18 cellular contexts compared by ENCODE assay signal in the genomic region with DNA sequence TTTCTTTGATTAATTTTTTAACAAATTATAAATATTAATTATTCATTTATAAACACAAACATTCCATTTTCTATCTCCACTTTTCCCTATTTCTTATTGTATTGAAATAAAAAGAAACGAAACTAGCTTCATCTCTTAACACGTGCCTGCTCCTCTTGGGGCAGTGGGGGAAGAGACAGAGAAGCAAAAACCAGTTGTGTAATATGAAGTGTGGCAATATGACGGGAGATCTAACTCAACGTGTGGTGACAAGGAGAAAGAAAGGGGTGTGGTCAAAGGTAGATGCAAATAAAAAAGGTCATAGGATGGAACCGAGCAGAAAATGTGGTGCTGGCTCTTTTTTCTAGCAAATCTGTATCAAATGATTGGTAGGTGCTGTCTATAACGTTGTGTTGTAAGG.
"Had no signal": no experiment of that assay in that cellular context is flagged by ENCODE, and none has a peak within 500 bp of the region (broad histone marks: within the 10 kb centered on the region; RNA-seq: fewer than 3 reads in every experiment).

No MANE protein-coding gene starts in this region.

- ATAC-seq: left lung; mucosa of descending colon; naive thymus-derived CD8-positive, alpha-beta T cell; stimulated activated memory B cell treated with anti-CD40 and anti-IgM and Interleukin-4, amounts not matched to agents 10 μg/mL and 1 μg/mL and 100 μg/mL, for 72 hours had no signal

- H3K36me3 Mint-ChIP-seq: activated naive CD8-positive, alpha-beta T cell treated with anti-CD3 and anti-CD28 coated beads for 36 hours; brain; naive thymus-derived CD8-positive, alpha-beta T cell; stimulated activated memory B cell treated with anti-CD40 and anti-IgM and Interleukin-4, amounts not matched to agents 10 μg/mL and 1 μg/mL and 100 μg/mL, for 72 hours had no signal

- H3K36me3 ChIP-seq: left lung, uterus had no signal

- H3K4me3 Mint-ChIP-seq: activated CD4-positive, alpha-beta T cell treated with anti-CD3 and anti-CD28 coated beads, Interleukin-2, amount 10 ng/mL, durations not matched to agents 7 days and 5 days; activated naive CD8-positive, alpha-beta T cell treated with anti-CD3 and anti-CD28 coated beads for 36 hours; brain; central memory CD8-positive, alpha-beta T cell; naive thymus-derived CD8-positive, alpha-beta T cell; stimulated activated memory B cell treated with anti-CD40 and anti-IgM and Interleukin-4, amounts not matched to agents 10 μg/mL and 1 μg/mL and 100 μg/mL, for 72 hours had no signal

- H3K4me1 ChIP-seq: uterus had no signal

- H3K27ac Mint-ChIP-seq: activated CD4-positive, alpha-beta T cell treated with anti-CD3 and anti-CD28 coated beads, Interleukin-2, amount 10 ng/mL, durations not matched to agents 7 days and 5 days; activated naive CD8-positive, alpha-beta T cell treated with anti-CD3 and anti-CD28 coated beads for 36 hours; brain; naive thymus-derived CD8-positive, alpha-beta T cell; stimulated activated memory B cell treated with anti-CD40 and anti-IgM and Interleukin-4, amounts not matched to agents 10 μg/mL and 1 μg/mL and 100 μg/mL, for 72 hours had no signal

- H3K27me3 ChIP-seq: left lung, uterus had no signal

- H3K27me3 Mint-ChIP-seq: central memory CD8-positive, alpha-beta T cell; stimulated activated memory B cell treated with anti-CD40 and anti-IgM and Interleukin-4, amounts not matched to agents 10 μg/mL and 1 μg/mL and 100 μg/mL, for 72 hours had no signal

- H3K4me3 ChIP-seq: coronary artery, left lung, mucosa of descending colon, uterus had no signal

- H3K4me1 Mint-ChIP-seq: activated CD4-positive, alpha-beta T cell treated with anti-CD3 and anti-CD28 coated beads, Interleukin-2, amount 10 ng/mL, durations not matched to agents 7 days and 5 days; activated naive CD8-positive, alpha-beta T cell treated with anti-CD3 and anti-CD28 coated beads for 36 hours; central memory CD8-positive, alpha-beta T cell; naive thymus-derived CD8-positive, alpha-beta T cell; stimulated activated memory B cell treated with anti-CD40 and anti-IgM and Interleukin-4, amounts not matched to agents 10 μg/mL and 1 μg/mL and 100 μg/mL, for 72 hours had no signal

- H3K9me3 ChIP-seq: left lung, mucosa of descending colon, uterus had no signal

- DNase-seq: activated CD4-positive, alpha-beta T cell treated with anti-CD3 and anti-CD28 coated beads, Interleukin-2, amount 10 ng/mL, durations not matched to agents 7 days and 5 days; activated CD8-positive, alpha-beta memory T cell treated with anti-CD3 and anti-CD28 coated beads, Interleukin-2, amount 50 U/mL, for 48 hours; activated gamma-delta T cell treated with Interleukin-2 at 50 U/mL for 16 hours; activated naive CD8-positive, alpha-beta T cell treated with anti-CD3 and anti-CD28 coated beads for 36 hours; amygdala; effector CD4-positive, alpha-beta T cell; glutamatergic neuron; hypothalamus; kidney; left lung; mucosa of descending colon; naive thymus-derived CD8-positive, alpha-beta T cell; stimulated activated CD4-positive, alpha-beta T cell treated with anti-CD3 and anti-CD28 coated beads, Interleukin-2, amount 100 ng/mL, for 48 hours; uterus had no signal

- H3K9me3 Mint-ChIP-seq: activated CD4-positive, alpha-beta T cell treated with anti-CD3 and anti-CD28 coated beads, Interleukin-2, amount 10 ng/mL, durations not matched to agents 7 days and 5 days; activated naive CD8-positive, alpha-beta T cell treated with anti-CD3 and anti-CD28 coated beads for 36 hours; brain; naive thymus-derived CD8-positive, alpha-beta T cell had no signal

- H3K27ac ChIP-seq: coronary artery, left lung, uterus had no signal

- FAIRE-seq: kidney had no signal
